7 cellular contexts compared by ENCODE assay signal in the genomic region with DNA sequence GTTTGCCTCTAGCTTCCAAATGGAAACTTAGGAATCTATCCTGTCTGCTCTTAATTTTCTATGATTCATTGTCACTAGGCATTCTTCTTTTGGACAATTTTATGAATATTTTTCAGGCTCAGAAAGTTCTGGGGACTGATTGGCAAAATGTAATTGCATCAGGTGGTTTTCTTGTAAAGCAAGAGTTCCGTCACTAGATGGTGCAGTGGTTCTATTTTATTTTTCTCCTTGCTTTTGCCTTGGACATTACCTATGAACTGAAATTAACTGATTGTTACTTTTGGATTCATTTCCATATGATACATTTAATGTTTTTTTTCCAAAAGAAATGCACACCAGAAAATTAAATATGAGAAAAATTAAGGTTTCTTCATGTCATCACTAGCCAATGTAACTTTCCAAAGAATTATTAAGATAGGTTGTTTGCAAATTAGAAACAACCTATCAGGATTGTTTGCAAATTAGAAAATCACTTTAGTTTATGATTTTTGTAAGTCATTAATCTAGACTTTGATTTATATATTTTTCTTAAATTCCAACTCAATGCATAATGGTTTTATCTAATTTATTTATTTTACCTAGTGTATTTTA. TPM values are rescaled to one million over a fixed set of nuclear protein-coding genes. Genes with fewer than 3 reads are reported as not detected.
A peak's percentile ranks its signal among the peaks of the same experiment; 100 is the strongest.
DNase-seq lines count a peak whose midpoint lies in the region; ATAC-seq and TF ChIP-seq lines count a peak whose summit lies in the region.

No MANE protein-coding gene starts in this region.

- intact Hi-C loops in uterus (cut with DNase I; ENCODE audit: low total_unique reads), result no loop called here

- peak; percentile 52 for DNase-seq in GM10248 (ENCODE audit: extremely low spot score)
- peak; percentile 46 for DNase-seq in LoVo (ENCODE audit: low spot score)
- peak; percentile 68 for DNase-seq in iris pigment epithelial cell (ENCODE audit: low read depth)
- DNase-seq in uterus, result no peak
- no peak for DNase-seq in DMS153 (lab: John Stamatoyannopoulos, UW)

- H3K4me3 ChIP-seq in uterus, result no peak overlapping the region

- TF ChIP-seq CTCF in GM10248 (IDR thresholded peaks at IDR 0.05; ENCODE audit: control extremely low read depth, extremely low read depth, low read depth, missing control alignments) (peak; percentile 57), VCaP (conservative IDR thresholded peaks at IDR 0.05) (peak; percentile 41), uterus (IDR thresholded peaks at IDR 0.05) (peak; percentile 36 to 59 (median 48))

- H3K9me3 ChIP-seq in uterus, result no peaks in the 10 kb centered on the region

- CTCF ChIA-PET in GM10248 (lab: Yijun Ruan, JAX), result interaction anchor here (0.9 to 4.5 kb wide), 12 partner anchors 8 to 1308 kb away, joined by 3 to 32 read pairs (median 4); a partner anchor contains a TSS

- H3K27ac ChIP-seq in VCaP (no peak overlapping the region), uterus (no peak overlapping the region)

- no peak for TF ChIP-seq POLR2A in uterus (IDR thresholded peaks at IDR 0.05)

- no peaks in the 10 kb centered on the region for H3K36me3 ChIP-seq in uterus

- H3K27me3 ChIP-seq in uterus, result no peaks in the 10 kb centered on the region

- ATAC-seq in GM21515 (IDR thresholded peaks at IDR 0.05; ENCODE audit: unreplicated experiment), result no peak

- POLR2A ChIA-PET in GM10248 (lab: Yijun Ruan, JAX), result no interaction called here

- H3K4me1 ChIP-seq in uterus, result no peaks in the 10 kb centered on the region

RNA-seq across cellular contexts. Expression of a gene that starts 48.0 kb away (rescaled TPM):
- 10 to 100 TPM in 3 of 4 donors, 1 to 10 TPM in 1; 2.0 to 15.3 (median 10.8) TPM for total RNA-seq in uterus

Comparison
In these comparisons a context has a peak if more than half of its experiments do, and no peak if none do; other contexts are left out.
1. DNase-seq: peak in GM10248 (single experiment), LoVo (single experiment) and iris pigment epithelial cell (single experiment); none in uterus (0 of 2) and DMS153 (single experiment).
2. Peak in every context shown above with its lines, with median percentiles within 50 percentile points of each other: CTCF ChIP-seq.